ENCODE assay signal across 15 cellular contexts in the genomic region with DNA sequence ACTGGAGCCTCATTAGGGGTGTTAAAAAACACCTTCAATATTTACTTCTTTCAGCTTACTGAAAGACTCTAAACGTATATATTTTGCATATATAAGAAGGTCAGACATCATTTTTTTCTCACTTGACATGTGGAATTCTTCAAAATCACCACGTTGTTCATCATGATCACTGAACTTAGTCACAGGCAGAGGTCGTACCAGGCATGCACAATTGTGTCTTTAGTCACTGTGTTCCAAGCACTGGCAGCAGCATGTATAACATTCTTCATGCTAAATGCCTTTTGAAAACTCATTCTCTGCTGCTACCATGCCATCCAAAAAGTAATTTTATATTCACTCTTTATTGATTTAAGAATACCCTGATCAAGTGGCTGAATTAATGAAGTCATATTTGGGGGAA.
A peak's percentile ranks its signal among the peaks of the same experiment; 100 is the strongest.
DNase-seq lines count a peak whose midpoint lies in the region; FAIRE-seq and TF ChIP-seq lines count a peak whose summit lies in the region.
"Had no signal": no experiment of that assay in that cellular context is flagged by ENCODE, and none has a peak within 500 bp of the region (broad histone marks: within the 10 kb centered on the region; RNA-seq: fewer than 3 reads in every experiment).

No MANE protein-coding gene starts in this region.

- peak; percentile 50 for TF ChIP-seq CTCF in epithelial cell of esophagus (IDR thresholded peaks at IDR 0.05; ENCODE audit: insufficient read depth, low read depth, low read length, missing control alignments)

- POLR2A ChIA-PET in HEK293T (lab: Yijun Ruan, JAX) = no interaction called here

- CTCF ChIA-PET in HEK293T (lab: Yijun Ruan, JAX) = no interaction called here

- TF ChIP-seq POLR2A in H54 (IDR thresholded peaks at IDR 0.05; ENCODE audit: low read depth, low read length) = no peak

- FAIRE-seq in GM18507 (lab: Jason Lieb, UNC) (peak; percentile 24), H54 (lab: Jason Lieb, UNC) (no peak)

- no peak for DNase-seq in GM18507 (ENCODE audit: extremely low spot score, insufficient read length, low read depth)
- peak; percentile 19 for DNase-seq in OCI-M1 (lab: John Stamatoyannopoulos, UW)
- peak; percentile 63 for DNase-seq in epithelial cell of esophagus (ENCODE audit: low read depth)
- DNase-seq in renal cortical epithelial cell (ENCODE audit: low read depth) = peak; percentile 49
- DNase-seq in activated CD8-positive, alpha-beta memory T cell treated with anti-CD3 and anti-CD28 coated beads for 24 hours = no peak
- DNase-seq in H54 (ENCODE audit: insufficient read length, low spot score) = no peak
- no peak for DNase-seq in NCI-H2227 (lab: John Stamatoyannopoulos, UW; ENCODE audit: unreplicated experiment)
- DNase-seq in HEK293T (ENCODE audit: extremely low spot score) = no peak
- DNase-seq: activated CD8-positive, alpha-beta memory T cell treated with anti-CD3 and anti-CD28 coated beads, Interleukin-2, amount 50 U/mL, for 48 hours; DND-41; heart right ventricle; NCI-H2081; NCI-H748 treated with DMSO at 0.1 percent for 48 hours; RPMI8226; stimulated activated CD4-positive, alpha-beta T cell treated with anti-CD3 and anti-CD28 coated beads, Interleukin-15, amount 100 ng/mL, for 24 hours had no signal

- no peak overlapping the region for H3K4me3 ChIP-seq in epithelial cell of esophagus (ENCODE audit: low read length)
- H3K4me3 ChIP-seq: heart right ventricle had no signal

TF ChIP-seq in HEK293T, 16 proteins besides CTCF, POLR2A, EP300 and RAD21:
- no peak for TF ChIP-seq ARNT (IDR thresholded peaks at IDR 0.05)
- no peak for TF ChIP-seq ELF4 (IDR thresholded peaks at IDR 0.05)
- TF ChIP-seq FOXK2 (IDR thresholded peaks at IDR 0.05) = no peak
- TF ChIP-seq CTBP1 (IDR thresholded peaks at IDR 0.05; ENCODE audit: borderline replicate concordance) = no peak
- no peak for TF ChIP-seq FOXM1 (IDR thresholded peaks at IDR 0.05; ENCODE audit: borderline replicate concordance)
- TF ChIP-seq TARDBP (IDR thresholded peaks at IDR 0.05) = no peak
- no peak for TF ChIP-seq ZNF384 (IDR thresholded peaks at IDR 0.05)
- no peak for TF ChIP-seq SUZ12 (IDR thresholded peaks at IDR 0.05)
- TF ChIP-seq BHLHE40 (IDR thresholded peaks at IDR 0.05; ENCODE audit: borderline replicate concordance) = no peak

Comparison
In these comparisons a context has a peak if more than half of its experiments do, and no peak if none do; other contexts are left out.
1. DNase-seq: peak in OCI-M1 (single experiment), epithelial cell of esophagus (single experiment) and renal cortical epithelial cell (single experiment); none in GM18507 (single experiment), activated CD8-positive, alpha-beta memory T cell treated with anti-CD3 and anti-CD28 coated beads for 24 hours (single experiment), H54 (single experiment), NCI-H2227 (single experiment) and HEK293T (single experiment).